In the genomic region with DNA sequence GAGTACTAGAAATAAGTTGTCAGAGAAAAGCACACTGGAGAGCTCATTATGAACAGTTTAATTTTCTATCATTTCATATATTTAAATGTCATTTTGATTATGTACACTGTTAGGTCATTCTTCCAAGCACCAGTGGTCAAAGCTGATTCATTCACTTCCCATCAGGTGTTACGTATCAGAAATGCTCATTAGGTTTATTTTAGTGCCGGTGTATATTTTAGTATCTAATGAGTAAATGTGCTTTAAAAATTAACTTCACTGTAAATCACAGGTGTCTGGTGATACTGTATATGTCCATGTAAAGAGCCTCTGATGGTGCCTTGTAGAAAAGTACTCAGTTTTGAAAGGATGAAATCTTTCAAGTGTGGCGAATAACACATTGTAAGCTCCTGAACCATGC, we compare ENCODE assay signal across 13 cellular contexts. TPM values are rescaled to one million over a fixed set of nuclear protein-coding genes. Genes with fewer than 3 reads are reported as not detected.
DNase-seq lines count a peak whose midpoint lies in the region; ATAC-seq and TF ChIP-seq lines count a peak whose summit lies in the region.
"Had no signal": no experiment of that assay in that cellular context is flagged by ENCODE, and none has a peak within 500 bp of the region (broad histone marks: within the 10 kb centered on the region; RNA-seq: fewer than 3 reads in every experiment).

No MANE protein-coding gene starts in this region.

- H3K4me2 ChIP-seq in SK-N-SH: peak overlapping the region; percentile 79

- CTCF ChIA-PET in SK-N-SH (lab: Yijun Ruan, JAX): interaction anchor here (0.6 to 11.5 kb wide), 6 partner anchors 12 to 551 kb away, joined by 3 to 295 read pairs (median 3); a partner anchor contains a TSS

- POLR2A ChIA-PET in SK-N-SH (lab: Yijun Ruan, JAX): no interaction called here

- H3K4me1 ChIP-seq in SK-N-SH (ENCODE audit: control insufficient read depth in 1 of 2, insufficient read depth in 2 of 2, low read depth in 1 of 2, low read length in 1 of 2) (peaks cover 27 to 42% of the 10 kb centered on the region in 2 experiments; a peak in 3 of 4 replicates), sigmoid colon (peaks cover 0 to 78% (median 48%) of the 10 kb centered on the region in 4 donors), ascending aorta (peaks cover 3 to 22% of the 10 kb centered on the region in 2 donors)

- no peak for TF ChIP-seq RAD21 in SK-N-SH (IDR thresholded peaks at IDR 0.05; ENCODE audit: low read length)

- 91% methylated on average over 3 of the region's 3 CpGs for WGBS in SK-N-SH (ENCODE audit: low lambda C conversion rate)
- 66 to 78% methylated on average over 3 of the region's 3 CpGs for WGBS in sigmoid colon, 2 donors

- peak overlapping the region in 1 of 2 experiments; percentile 1; a peak in 1 of 4 replicates for H3K4me3 ChIP-seq in SK-N-SH (ENCODE audit: low read depth in 2 of 2, low read length in 1 of 2)
- peak overlapping the region; percentile 14; the same call in 1 of the 2 replicates for H3K4me3 ChIP-seq in SK-N-MC
- peak overlapping the region; percentile 9 for H3K4me3 ChIP-seq in fibroblast of the aortic adventitia (ENCODE audit: low read depth, low read length)
- H3K4me3 ChIP-seq in sigmoid colon: peak overlapping the region in 1 of 4 donors; percentile 0
- peak overlapping the region in 1 of 2 donors; percentile 81 for H3K4me3 ChIP-seq in ascending aorta

- no peak for TF ChIP-seq POLR2A in sigmoid colon (IDR thresholded peaks at IDR 0.05)

- intact Hi-C loops in sigmoid colon (cut with DNase I) (loop anchor here (10.0 kb wide), 1 partner anchor 189 kb away; a partner anchor contains a TSS), ascending aorta (cut with DNase I) (loop anchor here (10.0 kb wide), 1 partner anchor 1059 kb away; no protein-coding TSS in a partner anchor)

- H3K9ac ChIP-seq in SK-N-SH (no peak overlapping the region), SK-N-MC (ENCODE audit: insufficient read length) (no peak overlapping the region)

- TF ChIP-seq CTCF in SK-N-SH (IDR thresholded peaks at IDR 0.05) (no peak), fibroblast of the aortic adventitia (IDR thresholded peaks at IDR 0.05; ENCODE audit: insufficient read depth, low read length) (no peak), sigmoid colon (IDR thresholded peaks at IDR 0.05) (no peak), ascending aorta (IDR thresholded peaks at IDR 0.05) (no peak)

- peaks cover 80% of the 10 kb centered on the region for H3K79me2 ChIP-seq in SK-N-SH (ENCODE audit: insufficient read depth)

- H3K9me3 ChIP-seq in SK-N-SH (no peaks in the 10 kb centered on the region), SK-N-MC (ENCODE audit: low read depth, low read length) (no peaks in the 10 kb centered on the region), sigmoid colon (no peaks in the 10 kb centered on the region), ascending aorta (no peaks in the 10 kb centered on the region)

- H2AFZ ChIP-seq in SK-N-SH (ENCODE audit: low read depth): no peak overlapping the region

- H3F3A ChIP-seq in SK-N-SH (replicated peaks; ENCODE audit: insufficient read depth): peaks cover 32% of the 10 kb centered on the region

- H3K9me2 ChIP-seq in SK-N-SH: no peaks in the 10 kb centered on the region; the same call in 1 of the 2 replicates

- DNase-seq in SK-N-SH (no peak), SK-N-MC (ENCODE audit: low read depth, low spot score) (no peak), fibroblast of the aortic adventitia (ENCODE audit: low read depth) (no peak), sigmoid colon (no peak), ascending aorta (ENCODE audit: low spot score in 2 of 2) (no peak)
- DNase-seq: activated CD4-positive, alpha-beta T cell treated with anti-CD3 and anti-CD28 coated beads for 4 hours; activated naive CD8-positive, alpha-beta T cell treated with anti-CD3 and anti-CD28 coated beads, Interleukin-2, amount 10 ng/mL, durations not matched to agents 7 days and 5 days; GF-D8; NCI-H187 had no signal

- H3K27me3 ChIP-seq in SK-N-SH (ENCODE audit: insufficient read depth) (no peaks in the 10 kb centered on the region), sigmoid colon (no peaks in the 10 kb centered on the region), ascending aorta (no peaks in the 10 kb centered on the region)

- ATAC-seq in SK-N-SH treated with all-trans-retinoic acid at 6 μM for 48 hours (no peak), HG03280 (IDR thresholded peaks at IDR 0.05; ENCODE audit: unreplicated experiment) (no peak), GM18873 (IDR thresholded peaks at IDR 0.05; ENCODE audit: low FRiP score, unreplicated experiment) (no peak)

- H3K27ac ChIP-seq in SK-N-SH (ENCODE audit: low read depth in 2 of 2, low read length in 1 of 2): peak overlapping the region; percentile 16 to 58; a peak in 3 of 4 replicates
- H3K27ac ChIP-seq in SK-N-MC: no peak overlapping the region
- peak overlapping the region in 3 of 4 donors; percentile 31 to 97 (median 32) for H3K27ac ChIP-seq in sigmoid colon
- H3K27ac ChIP-seq in ascending aorta: peak overlapping the region in 1 of 2 donors; percentile 68
- H3K27ac ChIP-seq: HL-60 had no signal

- TF ChIP-seq EP300 in SK-N-SH (IDR thresholded peaks at IDR 0.05; ENCODE audit: borderline replicate concordance in 1 of 2, low read depth in 1 of 2, low read length in 1 of 2) (no peak), sigmoid colon (IDR thresholded peaks at IDR 0.05) (no peak)

- H4K20me1 ChIP-seq in SK-N-SH (ENCODE audit: insufficient read depth): peaks cover 51% of the 10 kb centered on the region

- peaks cover 37 to 47% of the 10 kb centered on the region in 2 experiments for H3K36me3 ChIP-seq in SK-N-SH (replicated peaks in 1 of 2; ENCODE audit: control insufficient read depth in 1 of 2, insufficient read depth in 2 of 2, low read length in 1 of 2)
- H3K36me3 ChIP-seq in SK-N-MC (ENCODE audit: insufficient read depth, low read length): peaks cover 51% of the 10 kb centered on the region
- no peaks in the 10 kb centered on the region for H3K36me3 ChIP-seq in sigmoid colon
- no peaks in the 10 kb centered on the region for H3K36me3 ChIP-seq in ascending aorta

TF ChIP-seq in SK-N-SH, 30 proteins besides CTCF, POLR2A, EP300 and RAD21 (continues in another document):
- no peak for TF ChIP-seq TAF1 (IDR thresholded peaks at IDR 0.05; ENCODE audit: borderline replicate concordance, low read depth, low read length)
- no peak for TF ChIP-seq SIN3A (IDR thresholded peaks at IDR 0.05; ENCODE audit: borderline replicate concordance, low read depth, low read length)
- TF ChIP-seq, protein P1, sequence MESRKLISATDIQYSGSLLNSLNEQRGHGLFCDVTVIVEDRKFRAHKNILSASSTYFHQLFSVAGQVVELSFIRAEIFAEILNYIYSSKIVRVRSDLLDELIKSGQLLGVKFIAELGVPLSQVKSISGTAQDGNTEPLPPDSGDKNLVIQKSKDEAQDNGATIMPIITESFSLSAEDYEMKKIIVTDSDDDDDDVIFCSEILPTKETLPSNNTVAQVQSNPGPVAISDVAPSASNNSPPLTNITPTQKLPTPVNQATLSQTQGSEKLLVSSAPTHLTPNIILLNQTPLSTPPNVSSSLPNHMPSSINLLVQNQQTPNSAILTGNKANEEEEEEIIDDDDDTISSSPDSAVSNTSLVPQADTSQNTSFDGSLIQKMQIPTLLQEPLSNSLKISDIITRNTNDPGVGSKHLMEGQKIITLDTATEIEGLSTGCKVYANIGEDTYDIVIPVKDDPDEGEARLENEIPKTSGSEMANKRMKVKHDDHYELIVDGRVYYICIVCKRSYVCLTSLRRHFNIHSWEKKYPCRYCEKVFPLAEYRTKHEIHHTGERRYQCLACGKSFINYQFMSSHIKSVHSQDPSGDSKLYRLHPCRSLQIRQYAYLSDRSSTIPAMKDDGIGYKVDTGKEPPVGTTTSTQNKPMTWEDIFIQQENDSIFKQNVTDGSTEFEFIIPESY (IDR thresholded peaks at IDR 0.05; ENCODE audit: borderline replicate concordance, low read depth): no peak
- TF ChIP-seq RFX5 (IDR thresholded peaks at IDR 0.05; ENCODE audit: low read length): no peak
- no peak for TF ChIP-seq SMC3 (IDR thresholded peaks at IDR 0.05; ENCODE audit: low read depth, low read length)

TF ChIP-seq in SK-N-SH treated with all-trans-retinoic acid at 6 μM for 48 hours, 23 proteins besides CTCF, POLR2A, EP300 and RAD21:
- no peak for TF ChIP-seq ISL1 (CRISPR knock-in tag; IDR thresholded peaks at IDR 0.05)
- no peak for TF ChIP-seq ZNF70 (CRISPR knock-in tag; IDR thresholded peaks at IDR 0.05)
- no peak for TF ChIP-seq SNAI2 (CRISPR knock-in tag; IDR thresholded peaks at IDR 0.05)
- TF ChIP-seq CSDC2 (CRISPR knock-in tag; IDR thresholded peaks at IDR 0.05): no peak
- TF ChIP-seq TOX (CRISPR knock-in tag; IDR thresholded peaks at IDR 0.05; ENCODE audit: borderline replicate concordance): no peak
- TF ChIP-seq, protein P2, sequence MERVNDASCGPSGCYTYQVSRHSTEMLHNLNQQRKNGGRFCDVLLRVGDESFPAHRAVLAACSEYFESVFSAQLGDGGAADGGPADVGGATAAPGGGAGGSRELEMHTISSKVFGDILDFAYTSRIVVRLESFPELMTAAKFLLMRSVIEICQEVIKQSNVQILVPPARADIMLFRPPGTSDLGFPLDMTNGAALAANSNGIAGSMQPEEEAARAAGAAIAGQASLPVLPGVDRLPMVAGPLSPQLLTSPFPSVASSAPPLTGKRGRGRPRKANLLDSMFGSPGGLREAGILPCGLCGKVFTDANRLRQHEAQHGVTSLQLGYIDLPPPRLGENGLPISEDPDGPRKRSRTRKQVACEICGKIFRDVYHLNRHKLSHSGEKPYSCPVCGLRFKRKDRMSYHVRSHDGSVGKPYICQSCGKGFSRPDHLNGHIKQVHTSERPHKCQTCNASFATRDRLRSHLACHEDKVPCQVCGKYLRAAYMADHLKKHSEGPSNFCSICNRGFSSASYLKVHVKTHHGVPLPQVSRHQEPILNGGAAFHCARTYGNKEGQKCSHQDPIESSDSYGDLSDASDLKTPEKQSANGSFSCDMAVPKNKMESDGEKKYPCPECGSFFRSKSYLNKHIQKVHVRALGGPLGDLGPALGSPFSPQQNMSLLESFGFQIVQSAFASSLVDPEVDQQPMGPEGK (CRISPR knock-in tag; IDR thresholded peaks at IDR 0.05; ENCODE audit: borderline replicate concordance): no peak

RNA-seq across cellular contexts. Expression of a gene that starts 3.5 kb away (rescaled TPM):
- 108 and 177 TPM in 2 replicates for polyA plus RNA-seq in SK-N-SH (2012; rRNA removed)
- 45.2 and 45.3 TPM in 2 replicates for polyA plus RNA-seq in SK-N-SH (2012; cell fraction: cytosol; rRNA removed)
- 428 and 844 TPM in 2 replicates for polyA plus RNA-seq in SK-N-SH (2012; cell fraction: nucleus; rRNA removed)
- 91.1 and 147 TPM in 2 replicates for total RNA-seq in fibroblast of the aortic adventitia (ENCODE audit: low replicate concordance)
- total RNA-seq in sigmoid colon: 100 to 1,000 TPM in 1 of 4 donors, 10 to 100 TPM in 3; 69.9 to 134 (median 81.4) TPM
- 10 to 100 TPM; 10.2 to 26.3 (median 13.2) TPM for polyA plus RNA-seq in sigmoid colon
- 23.1 TPM for total RNA-seq in ascending aorta
